8 cellular contexts compared by ENCODE assay signal in genomic region chr20:32485126-32485769, GRCh38.
DNase-seq lines count a peak whose midpoint lies in the region; ATAC-seq and TF ChIP-seq lines count a peak whose summit lies in the region.

No MANE protein-coding gene starts in this region.

- POLR2A ChIA-PET in CD4-positive, alpha-beta T cell (lab: Charles Lee), result interaction anchor here (0.7 to 4.3 kb wide), 11 partner anchors 9 to 128 kb away, joined by 3 to 48 read pairs (median 5); partner anchors contain the start of gene ASXL1

- peaks cover 32% of the 10 kb centered on the region for H3K36me3 Mint-ChIP-seq in CD4-positive, alpha-beta T cell (ENCODE audit: low read depth)
- peaks cover 4% of the 10 kb centered on the region for H3K36me3 Mint-ChIP-seq in osteocyte (ENCODE audit: unreplicated experiment)

- H3K27me3 Mint-ChIP-seq in CD4-positive, alpha-beta T cell, result no peaks in the 10 kb centered on the region
- no peaks in the 10 kb centered on the region for H3K27me3 Mint-ChIP-seq in osteocyte (ENCODE audit: unreplicated experiment)

- no peaks in the 10 kb centered on the region for H3K9me3 ChIP-seq in CD4-positive, alpha-beta T cell (ENCODE audit: control insufficient read depth, low read length)
- H3K9me3 ChIP-seq in SK-N-MC (ENCODE audit: low read depth, low read length) (no peaks in the 10 kb centered on the region), thymus (ENCODE audit: control insufficient read depth) (no peaks in the 10 kb centered on the region)

- CTCF ChIA-PET in CD4-positive, alpha-beta T cell (lab: Charles Lee), result interaction anchor here (0.6 to 2.4 kb wide), 20 partner anchors 11 to 168 kb away, joined by 3 to 13 read pairs (median 5); no protein-coding TSS in a partner anchor

- TF ChIP-seq CTCF in CD4-positive, alpha-beta T cell (IDR thresholded peaks at IDR 0.05), result peak; percentile 78
- peak; percentile 79 for TF ChIP-seq CTCF in osteocyte (IDR thresholded peaks at IDR 0.05)

- peaks cover 54% of the 10 kb centered on the region for H3K4me1 Mint-ChIP-seq in CD4-positive, alpha-beta T cell (ENCODE audit: low read depth)
- peaks cover 24% of the 10 kb centered on the region for H3K4me1 Mint-ChIP-seq in osteocyte (ENCODE audit: unreplicated experiment)

- intact Hi-C loops in CD4-positive, alpha-beta T cell (cut with DNase I, micrococcal nuclease), result loop anchor here (1.0 to 5.0 kb wide), 7 partner anchors 24 to 378 kb away; partner anchors contain the start of genes ASXL1 (in 2 of the 2) and TM9SF4 (in 1 of the 2)

- peak overlapping the region; percentile 88 for H3K27ac Mint-ChIP-seq in CD4-positive, alpha-beta T cell
- H3K27ac Mint-ChIP-seq in osteocyte (ENCODE audit: unreplicated experiment), result peak overlapping the region; percentile 94

- DNase-seq in CD4-positive, alpha-beta T cell, result peak; percentile 71 to 88 (median 82)
- DNase-seq in NAMALWA (ENCODE audit: low spot score) (peak; percentile 95), SK-N-MC (ENCODE audit: low read depth, low spot score) (peak; percentile 47), glomerular visceral epithelial cell (ENCODE audit: extremely low spot score) (peak; percentile 81), osteocyte (ENCODE audit: extremely low spot score, unreplicated experiment) (peak; percentile 91)
- DNase-seq in activated naive CD4-positive, alpha-beta T cell treated with anti-CD3 and anti-CD28 coated beads, Interleukin-2, amount 50 U/mL, for 16 hours, result peak; percentile 85

- H3K36me3 ChIP-seq in SK-N-MC (ENCODE audit: insufficient read depth, low read length), result no peaks in the 10 kb centered on the region
- peaks cover 13% of the 10 kb centered on the region for H3K36me3 ChIP-seq in thymus (ENCODE audit: control insufficient read depth, insufficient read depth)

- H3K27ac ChIP-seq in CD4-positive, alpha-beta T cell (ENCODE audit: low read depth, low read length), result peak overlapping the region; percentile 61
- H3K27ac ChIP-seq in SK-N-MC, result peak overlapping the region; percentile 62; the same call in 1 of the 2 replicates
- H3K27ac ChIP-seq in thymus (ENCODE audit: low read depth), result peak overlapping the region; percentile 82

- H3K27me3 ChIP-seq in CD4-positive, alpha-beta T cell (ENCODE audit: control insufficient read depth, insufficient read depth, low read length), result no peaks in the 10 kb centered on the region
- no peaks in the 10 kb centered on the region for H3K27me3 ChIP-seq in thymus (ENCODE audit: control insufficient read depth, insufficient read depth)

- no peaks in the 10 kb centered on the region for H3K9me3 Mint-ChIP-seq in CD4-positive, alpha-beta T cell
- no peaks in the 10 kb centered on the region for H3K9me3 Mint-ChIP-seq in osteocyte (ENCODE audit: unreplicated experiment)

- peaks cover 15% of the 10 kb centered on the region for H3K4me1 ChIP-seq in thymus (ENCODE audit: control insufficient read depth, insufficient read depth, low read length)

- 6% methylated on average over 17 of the region's 17 CpGs for WGBS in thymus

- H3K4me3 ChIP-seq in SK-N-MC (peak overlapping the region; percentile 91), thymus (ENCODE audit: low read length) (peak overlapping the region; percentile 91)

- H3K9ac ChIP-seq in SK-N-MC (ENCODE audit: insufficient read length), result peak overlapping the region; percentile 23

- peak overlapping the region; percentile 97 for H3K4me3 Mint-ChIP-seq in CD4-positive, alpha-beta T cell
- peak overlapping the region; percentile 83 for H3K4me3 Mint-ChIP-seq in osteocyte (ENCODE audit: unreplicated experiment)

- ATAC-seq in CD4-positive, alpha-beta T cell (ENCODE audit: poor library complexity), result peak; percentile 81
- ATAC-seq in GM21576 (IDR thresholded peaks at IDR 0.05; ENCODE audit: unreplicated experiment), result peak; percentile 69

Comparison
In these comparisons a context has a peak if more than half of its experiments do, and no peak if none do; other contexts are left out.
1. Peak in every context shown above with its lines: DNase-seq, ATAC-seq, H3K4me3 ChIP-seq and H3K27ac ChIP-seq.